Comparison of ENCODE assay signal across 1 cellular context in the genomic region with DNA sequence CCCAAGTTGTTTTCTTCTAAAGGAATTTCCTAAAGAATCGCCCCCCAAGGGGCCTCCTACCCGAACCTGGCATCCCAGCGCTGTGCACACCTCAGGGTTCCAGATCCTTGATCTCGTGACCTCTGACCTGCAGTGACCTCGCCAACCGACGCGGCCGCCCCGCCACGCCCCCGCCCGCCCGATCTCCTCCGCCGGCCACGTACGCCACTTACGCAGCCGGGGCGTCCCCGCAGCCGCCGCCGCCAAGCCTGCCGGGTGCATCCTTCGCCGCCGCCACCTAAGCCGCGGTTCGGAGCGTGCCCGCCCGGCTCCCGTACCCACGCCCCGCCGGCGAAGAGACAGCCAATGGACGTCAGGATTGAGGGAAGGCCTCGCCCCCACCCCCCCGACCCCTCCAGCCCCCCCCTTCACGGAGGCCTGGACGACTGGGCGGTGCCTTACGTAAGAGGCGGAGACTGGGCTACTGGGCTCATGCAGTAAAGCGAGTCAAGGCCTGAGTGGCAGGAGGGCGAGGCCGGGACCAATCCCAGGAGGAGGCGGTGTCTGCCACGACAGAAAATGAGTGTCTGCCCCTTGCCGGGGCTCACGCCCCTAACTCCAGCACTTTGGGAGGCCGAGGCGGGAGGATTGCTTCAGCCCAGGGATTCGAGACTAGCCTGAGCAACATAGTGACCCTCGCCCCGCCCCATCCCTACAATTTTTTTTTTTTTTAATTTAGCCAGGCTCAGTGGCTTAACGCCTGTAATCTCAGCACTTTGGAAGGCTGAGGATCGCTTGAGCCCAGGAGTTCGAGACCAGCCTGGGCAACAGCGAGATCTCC.
TF ChIP-seq lines count a peak whose summit lies in the region.

Gene YIF1B, minus strand, starts transcription at position 291 of the 820 bp plus-strand sequence. Its CDS starts 30 bp downstream, at position 261.

TF ChIP-seq in H1, 55 proteins besides CTCF, POLR2A, EP300 and RAD21:
- TF ChIP-seq TAF1 (IDR thresholded peaks at IDR 0.05; ENCODE audit: low read depth, low read length) = peak; percentile 51; the same call in 1 of the 2 replicates
- TF ChIP-seq RFX5 (IDR thresholded peaks at IDR 0.05; ENCODE audit: borderline replicate concordance, low read depth, low read length) = no peak
- peak; percentile 18 for TF ChIP-seq KDM4A (IDR thresholded peaks at IDR 0.05; ENCODE audit: low read depth, low read length, severe bottlenecking)
- peak in 1 of 2 experiments; percentile 17; a peak in 2 of 4 replicates for TF ChIP-seq SIN3A (conservative IDR thresholded peaks at IDR 0.05 in 1 of 2, IDR thresholded peaks at IDR 0.05 in 1 of 2; ENCODE audit: low read depth in 1 of 2, low read length in 2 of 2)
- TF ChIP-seq TBP (IDR thresholded peaks at IDR 0.05; ENCODE audit: low read depth, low read length) = peak; percentile 40; the same call in 1 of the 2 replicates
- TF ChIP-seq CREB1 (IDR thresholded peaks at IDR 0.05) = peak; percentile 57
- TF ChIP-seq SIRT6 (IDR thresholded peaks at IDR 0.05; ENCODE audit: low read length) = no peak
- TF ChIP-seq EGR1 (IDR thresholded peaks at IDR 0.05; ENCODE audit: borderline replicate concordance, low read depth, low read length) = peak; percentile 22; the same call in 1 of the 2 replicates
- TF ChIP-seq, protein P1, sequence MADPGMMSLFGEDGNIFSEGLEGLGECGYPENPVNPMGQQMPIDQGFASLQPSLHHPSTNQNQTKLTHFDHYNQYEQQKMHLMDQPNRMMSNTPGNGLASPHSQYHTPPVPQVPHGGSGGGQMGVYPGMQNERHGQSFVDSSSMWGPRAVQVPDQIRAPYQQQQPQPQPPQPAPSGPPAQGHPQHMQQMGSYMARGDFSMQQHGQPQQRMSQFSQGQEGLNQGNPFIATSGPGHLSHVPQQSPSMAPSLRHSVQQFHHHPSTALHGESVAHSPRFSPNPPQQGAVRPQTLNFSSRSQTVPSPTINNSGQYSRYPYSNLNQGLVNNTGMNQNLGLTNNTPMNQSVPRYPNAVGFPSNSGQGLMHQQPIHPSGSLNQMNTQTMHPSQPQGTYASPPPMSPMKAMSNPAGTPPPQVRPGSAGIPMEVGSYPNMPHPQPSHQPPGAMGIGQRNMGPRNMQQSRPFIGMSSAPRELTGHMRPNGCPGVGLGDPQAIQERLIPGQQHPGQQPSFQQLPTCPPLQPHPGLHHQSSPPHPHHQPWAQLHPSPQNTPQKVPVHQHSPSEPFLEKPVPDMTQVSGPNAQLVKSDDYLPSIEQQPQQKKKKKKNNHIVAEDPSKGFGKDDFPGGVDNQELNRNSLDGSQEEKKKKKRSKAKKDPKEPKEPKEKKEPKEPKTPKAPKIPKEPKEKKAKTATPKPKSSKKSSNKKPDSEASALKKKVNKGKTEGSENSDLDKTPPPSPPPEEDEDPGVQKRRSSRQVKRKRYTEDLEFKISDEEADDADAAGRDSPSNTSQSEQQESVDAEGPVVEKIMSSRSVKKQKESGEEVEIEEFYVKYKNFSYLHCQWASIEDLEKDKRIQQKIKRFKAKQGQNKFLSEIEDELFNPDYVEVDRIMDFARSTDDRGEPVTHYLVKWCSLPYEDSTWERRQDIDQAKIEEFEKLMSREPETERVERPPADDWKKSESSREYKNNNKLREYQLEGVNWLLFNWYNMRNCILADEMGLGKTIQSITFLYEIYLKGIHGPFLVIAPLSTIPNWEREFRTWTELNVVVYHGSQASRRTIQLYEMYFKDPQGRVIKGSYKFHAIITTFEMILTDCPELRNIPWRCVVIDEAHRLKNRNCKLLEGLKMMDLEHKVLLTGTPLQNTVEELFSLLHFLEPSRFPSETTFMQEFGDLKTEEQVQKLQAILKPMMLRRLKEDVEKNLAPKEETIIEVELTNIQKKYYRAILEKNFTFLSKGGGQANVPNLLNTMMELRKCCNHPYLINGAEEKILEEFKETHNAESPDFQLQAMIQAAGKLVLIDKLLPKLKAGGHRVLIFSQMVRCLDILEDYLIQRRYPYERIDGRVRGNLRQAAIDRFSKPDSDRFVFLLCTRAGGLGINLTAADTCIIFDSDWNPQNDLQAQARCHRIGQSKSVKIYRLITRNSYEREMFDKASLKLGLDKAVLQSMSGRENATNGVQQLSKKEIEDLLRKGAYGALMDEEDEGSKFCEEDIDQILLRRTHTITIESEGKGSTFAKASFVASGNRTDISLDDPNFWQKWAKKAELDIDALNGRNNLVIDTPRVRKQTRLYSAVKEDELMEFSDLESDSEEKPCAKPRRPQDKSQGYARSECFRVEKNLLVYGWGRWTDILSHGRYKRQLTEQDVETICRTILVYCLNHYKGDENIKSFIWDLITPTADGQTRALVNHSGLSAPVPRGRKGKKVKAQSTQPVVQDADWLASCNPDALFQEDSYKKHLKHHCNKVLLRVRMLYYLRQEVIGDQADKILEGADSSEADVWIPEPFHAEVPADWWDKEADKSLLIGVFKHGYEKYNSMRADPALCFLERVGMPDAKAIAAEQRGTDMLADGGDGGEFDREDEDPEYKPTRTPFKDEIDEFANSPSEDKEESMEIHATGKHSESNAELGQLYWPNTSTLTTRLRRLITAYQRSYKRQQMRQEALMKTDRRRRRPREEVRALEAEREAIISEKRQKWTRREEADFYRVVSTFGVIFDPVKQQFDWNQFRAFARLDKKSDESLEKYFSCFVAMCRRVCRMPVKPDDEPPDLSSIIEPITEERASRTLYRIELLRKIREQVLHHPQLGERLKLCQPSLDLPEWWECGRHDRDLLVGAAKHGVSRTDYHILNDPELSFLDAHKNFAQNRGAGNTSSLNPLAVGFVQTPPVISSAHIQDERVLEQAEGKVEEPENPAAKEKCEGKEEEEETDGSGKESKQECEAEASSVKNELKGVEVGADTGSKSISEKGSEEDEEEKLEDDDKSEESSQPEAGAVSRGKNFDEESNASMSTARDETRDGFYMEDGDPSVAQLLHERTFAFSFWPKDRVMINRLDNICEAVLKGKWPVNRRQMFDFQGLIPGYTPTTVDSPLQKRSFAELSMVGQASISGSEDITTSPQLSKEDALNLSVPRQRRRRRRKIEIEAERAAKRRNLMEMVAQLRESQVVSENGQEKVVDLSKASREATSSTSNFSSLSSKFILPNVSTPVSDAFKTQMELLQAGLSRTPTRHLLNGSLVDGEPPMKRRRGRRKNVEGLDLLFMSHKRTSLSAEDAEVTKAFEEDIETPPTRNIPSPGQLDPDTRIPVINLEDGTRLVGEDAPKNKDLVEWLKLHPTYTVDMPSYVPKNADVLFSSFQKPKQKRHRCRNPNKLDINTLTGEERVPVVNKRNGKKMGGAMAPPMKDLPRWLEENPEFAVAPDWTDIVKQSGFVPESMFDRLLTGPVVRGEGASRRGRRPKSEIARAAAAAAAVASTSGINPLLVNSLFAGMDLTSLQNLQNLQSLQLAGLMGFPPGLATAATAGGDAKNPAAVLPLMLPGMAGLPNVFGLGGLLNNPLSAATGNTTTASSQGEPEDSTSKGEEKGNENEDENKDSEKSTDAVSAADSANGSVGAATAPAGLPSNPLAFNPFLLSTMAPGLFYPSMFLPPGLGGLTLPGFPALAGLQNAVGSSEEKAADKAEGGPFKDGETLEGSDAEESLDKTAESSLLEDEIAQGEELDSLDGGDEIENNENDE (IDR thresholded peaks at IDR 0.05; ENCODE audit: insufficient replicate concordance, low read length) = no peak
- no peak for TF ChIP-seq E2F6 (IDR thresholded peaks at IDR 0.05)
- no peak for TF ChIP-seq MAFK (IDR thresholded peaks at IDR 0.05; ENCODE audit: low read depth, low read length)
- no peak for TF ChIP-seq SRF (IDR thresholded peaks at IDR 0.05; ENCODE audit: low read depth, low read length)
- TF ChIP-seq FOSL1 (IDR thresholded peaks at IDR 0.05; ENCODE audit: insufficient read depth, low read depth, low read length) = peak; percentile 70; the same call in 1 of the 2 replicates
- no peak for TF ChIP-seq POU5F1 (IDR thresholded peaks at IDR 0.05; ENCODE audit: low read depth, low read length)
- TF ChIP-seq HDAC2 (IDR thresholded peaks at IDR 0.05; ENCODE audit: borderline replicate concordance in 1 of 2, low read depth in 2 of 2, low read length in 2 of 2) = peak in 1 of 2 experiments; percentile 2; a peak in 1 of 4 replicates
- peak; percentile 52; the same call in 1 of the 2 replicates for TF ChIP-seq SP1 (IDR thresholded peaks at IDR 0.05; ENCODE audit: low read depth, low read length)
